1 cellular context compared by ENCODE assay signal in genomic region chr16:28092721-28093382, GRCh38.
TF ChIP-seq lines count a peak whose summit lies in the region.

No MANE protein-coding gene starts in this region.

TF ChIP-seq in SK-N-SH treated with all-trans-retinoic acid at 6 μM for 48 hours, 23 proteins besides CTCF, POLR2A, EP300 and RAD21 (continued from another document):
- no peak for TF ChIP-seq CSRNP3 (CRISPR knock-in tag; IDR thresholded peaks at IDR 0.05)
- no peak for TF ChIP-seq PPARA (CRISPR knock-in tag; IDR thresholded peaks at IDR 0.05; ENCODE audit: borderline replicate concordance)
- no peak for TF ChIP-seq TCF4 (CRISPR knock-in tag; IDR thresholded peaks at IDR 0.05; ENCODE audit: borderline replicate concordance)
- TF ChIP-seq OSR1 (CRISPR knock-in tag; IDR thresholded peaks at IDR 0.05) = no peak
- TF ChIP-seq CSDC2 (CRISPR knock-in tag; IDR thresholded peaks at IDR 0.05) = no peak
- TF ChIP-seq RARB (CRISPR knock-in tag; IDR thresholded peaks at IDR 0.05) = no peak
